Comparison of ENCODE assay signal across 39 cellular contexts in genomic region chr6:30957716-30958115, GRCh38. TPM values are rescaled to one million over a fixed set of nuclear protein-coding genes. Genes with fewer than 3 reads are reported as not detected.
"Had no signal": no experiment of that assay in that cellular context is flagged by ENCODE, and none has a peak within 500 bp of the region (broad histone marks: within the 10 kb centered on the region; RNA-seq: fewer than 3 reads in every experiment).

No MANE protein-coding gene starts in this region.

- H3K4me3 Mint-ChIP-seq: activated CD8-positive, alpha-beta T cell treated with anti-CD3 and anti-CD28 coated beads for 36 hours; activated naive CD4-positive, alpha-beta T cell treated with anti-CD3 and anti-CD28 coated beads for 36 hours; activated T-helper 1 cell treated with anti-CD3 and anti-CD28 coated beads, Interleukin-12 subunit alpha, Interleukin-12 subunit beta, Interleukin-2, Interleukin-4 antibody, amounts not matched to agents 30 ng/mL and 10 ng/mL and 1 ng/mL, durations not matched to agents 14 hours and 24 hours and 36 hours had no signal

- H3K27ac Mint-ChIP-seq: activated CD8-positive, alpha-beta T cell treated with anti-CD3 and anti-CD28 coated beads for 36 hours; activated naive CD4-positive, alpha-beta T cell treated with anti-CD3 and anti-CD28 coated beads for 36 hours; activated naive CD4-positive, alpha-beta T cell treated with anti-CD3 and anti-CD28 coated beads, Interleukin-2, amount 50 U/mL, for 72 hours; activated T-helper 1 cell treated with anti-CD3 and anti-CD28 coated beads, Interleukin-12 subunit alpha, Interleukin-12 subunit beta, Interleukin-2, Interleukin-4 antibody, amounts not matched to agents 30 ng/mL and 10 ng/mL and 1 ng/mL, durations not matched to agents 14 hours and 24 hours and 36 hours had no signal

- ATAC-seq: activated CD8-positive, alpha-beta T cell treated with anti-CD3 and anti-CD28 coated beads for 36 hours; activated naive CD4-positive, alpha-beta T cell treated with anti-CD3 and anti-CD28 coated beads, Interleukin-2, amount 50 U/mL, for 72 hours; body of pancreas; PC-3; SK-N-SH treated with all-trans-retinoic acid at 6 μM for 48 hours had no signal

- H3K36me3 Mint-ChIP-seq: activated naive CD4-positive, alpha-beta T cell treated with anti-CD3 and anti-CD28 coated beads, Interleukin-2, amount 50 U/mL, for 72 hours had no signal

- H3K9me3 ChIP-seq: adrenal gland, body of pancreas, breast epithelium, Peyer's patch, SJSA1 had no signal

- DNase-seq: activated CD4-positive, alpha-beta T cell treated with anti-CD3 and anti-CD28 coated beads for 1 hour; activated CD4-positive, alpha-beta T cell treated with anti-CD3 and anti-CD28 coated beads for 48 hours; activated CD4-positive, CD25-positive, alpha-beta regulatory T cell; activated CD8-positive, alpha-beta T cell treated with anti-CD3 and anti-CD28 coated beads for 36 hours; activated gamma-delta T cell treated with Interleukin-2 at 50 U/mL for 16 hours; activated naive CD4-positive, alpha-beta T cell treated with anti-CD3 and anti-CD28 coated beads for 36 hours; activated T-cell treated with anti-CD3 and anti-CD28 coated beads, Interleukin-2, amount 50 U/mL, for 1 hour; adrenal gland; body of pancreas; cerebellar nuclear complex; Karpas-422; KBM-7; NCI-H1048; NCI-H1105 treated with DMSO at 0.1 percent for 48 hours; NCI-H1436; NCI-H1694; NCI-H1930; NCI-H2081 treated with DMSO at 0.1 percent for 48 hours; NCI-H345; NCI-H524 treated with DMSO at 0.1 percent for 48 hours; NK-92 treated with Interleukin-12 subunit alpha and Interleukin-12 subunit beta, amount 100 ng/mL, for 24 hours; PC-3; Peyer's patch; RPMI8226; SHP77 treated with DMSO at 0.1 percent for 48 hours; T-helper 1 cell; T1000; WERI-Rb-1 had no signal

RNA-seq across cellular contexts. Expression of gene MUCL3, which starts 16.9 kb away (rescaled TPM):
- total RNA-seq: activated CD8-positive, alpha-beta memory T cell treated with anti-CD3 and anti-CD28 coated beads for 36 hours; activated CD8-positive, alpha-beta T cell treated with anti-CD3 and anti-CD28 coated beads for 36 hours; activated naive CD4-positive, alpha-beta T cell treated with anti-CD3 and anti-CD28 coated beads for 36 hours; activated naive CD4-positive, alpha-beta T cell treated with anti-CD3 and anti-CD28 coated beads, Interleukin-2, amount 50 U/mL, for 72 hours; activated T-helper 1 cell treated with anti-CD3 and anti-CD28 coated beads, Interleukin-12 subunit alpha, Interleukin-12 subunit beta, Interleukin-2, Interleukin-4 antibody, amounts not matched to agents 30 ng/mL and 10 ng/mL and 1 ng/mL, durations not matched to agents 14 hours and 24 hours and 36 hours; adrenal gland; astrocyte; breast epithelium; cardiac septum; MCF 10A; SJSA1; T-helper 2 cell treated with Interferon-gamma antibody and Interleukin-4, amounts not matched to agents 100 ng/mL and 5 ng/mL, for 36 hours had no signal

RNA-seq across cellular contexts. Expression of gene SFTA2, which starts 25.7 kb away (rescaled TPM):
- total RNA-seq: activated CD8-positive, alpha-beta memory T cell treated with anti-CD3 and anti-CD28 coated beads for 36 hours; activated CD8-positive, alpha-beta T cell treated with anti-CD3 and anti-CD28 coated beads for 36 hours; activated naive CD4-positive, alpha-beta T cell treated with anti-CD3 and anti-CD28 coated beads for 36 hours; activated naive CD4-positive, alpha-beta T cell treated with anti-CD3 and anti-CD28 coated beads, Interleukin-2, amount 50 U/mL, for 72 hours; activated T-helper 1 cell treated with anti-CD3 and anti-CD28 coated beads, Interleukin-12 subunit alpha, Interleukin-12 subunit beta, Interleukin-2, Interleukin-4 antibody, amounts not matched to agents 30 ng/mL and 10 ng/mL and 1 ng/mL, durations not matched to agents 14 hours and 24 hours and 36 hours; astrocyte; breast epithelium; cardiac septum; MCF 10A; NCI-H460; PC-3; Peyer's patch; SJSA1; T-helper 2 cell treated with Interferon-gamma antibody and Interleukin-4, amounts not matched to agents 100 ng/mL and 5 ng/mL, for 36 hours had no signal

RNA-seq across cellular contexts. Expression of gene MUC21, which starts 25.8 kb away (rescaled TPM):
- total RNA-seq: activated CD8-positive, alpha-beta memory T cell treated with anti-CD3 and anti-CD28 coated beads for 36 hours; activated CD8-positive, alpha-beta T cell treated with anti-CD3 and anti-CD28 coated beads for 36 hours; activated naive CD4-positive, alpha-beta T cell treated with anti-CD3 and anti-CD28 coated beads for 36 hours; activated naive CD4-positive, alpha-beta T cell treated with anti-CD3 and anti-CD28 coated beads, Interleukin-2, amount 50 U/mL, for 72 hours; activated T-helper 1 cell treated with anti-CD3 and anti-CD28 coated beads, Interleukin-12 subunit alpha, Interleukin-12 subunit beta, Interleukin-2, Interleukin-4 antibody, amounts not matched to agents 30 ng/mL and 10 ng/mL and 1 ng/mL, durations not matched to agents 14 hours and 24 hours and 36 hours; adrenal gland; astrocyte; body of pancreas; breast epithelium; cardiac septum; MCF 10A; NCI-H460; PC-3; Peyer's patch; SJSA1; T-helper 2 cell treated with Interferon-gamma antibody and Interleukin-4, amounts not matched to agents 100 ng/mL and 5 ng/mL, for 36 hours had no signal
